8 cellular contexts compared by ENCODE assay signal in the genomic region with DNA sequence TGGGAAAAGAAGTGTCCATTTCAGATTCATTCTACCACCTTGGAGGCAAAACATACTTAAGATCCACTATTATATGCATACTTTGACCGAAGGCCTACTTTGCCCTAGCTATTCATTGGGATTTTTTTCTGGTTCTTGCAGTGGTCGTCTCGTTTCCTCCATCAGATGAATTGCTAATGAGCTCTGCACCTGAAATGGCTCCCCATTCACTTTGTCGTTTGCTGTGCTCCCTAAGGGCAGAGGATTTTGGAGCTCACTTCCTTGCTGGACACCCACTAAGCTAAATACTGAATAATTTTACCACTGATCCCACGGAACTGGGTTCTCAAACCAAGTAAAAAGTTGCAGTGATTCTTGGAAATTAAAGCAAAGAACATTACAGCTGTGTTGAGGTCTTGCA. TPM values are rescaled to one million over a fixed set of nuclear protein-coding genes. Genes with fewer than 3 reads are reported as not detected.
DNase-seq lines count a peak whose midpoint lies in the region; ATAC-seq and TF ChIP-seq lines count a peak whose summit lies in the region.

No MANE protein-coding gene starts in this region.

- no TSS peak for BruUV-seq in A673 (replicated peaks; lab: Mats Ljungman, UMichigan)

- intact Hi-C loops in A673 (cut with micrococcal nuclease; ENCODE audit: unreplicated experiment) = no loop called here
- intact Hi-C loops in breast epithelium (cut with DNase I; ENCODE audit: low total_unique reads) = no loop called here

- H3K27me3 ChIP-seq in A673 (replicated peaks; ENCODE audit: insufficient read depth, low read depth, low read length, poor library complexity) (no peaks in the 10 kb centered on the region), HUES48 (ENCODE audit: control insufficient read depth, insufficient read depth, low read length) (no peaks in the 10 kb centered on the region), breast epithelium (no peaks in the 10 kb centered on the region), mucosa of rectum (ENCODE audit: control insufficient read depth in 2 of 2, insufficient read depth in 2 of 2, low read length in 2 of 2) (no peaks in the 10 kb centered on the region)

- H3K9ac ChIP-seq in HUES48 (ENCODE audit: low read depth, low read length) (no peak overlapping the region), mucosa of rectum (ENCODE audit: low read depth in 1 of 2, low read length in 2 of 2) (peak overlapping the region; percentile 94 to 96)

- ATAC-seq in GM18861 (IDR thresholded peaks at IDR 0.05; ENCODE audit: unreplicated experiment) = no peak

- CTCF ChIA-PET in A673 (lab: Charles Lee) = interaction anchor here (0.6 kb wide), 1 partner anchor 25 kb away, joined by 3 read pairs; no protein-coding TSS in a partner anchor

- POLR2A ChIA-PET in A673 (lab: Charles Lee; ENCODE audit: low non-redundant PET) = interaction anchor here (0.7 kb wide), 2 partner anchors 43 to 349 kb away, joined by 3 read pairs; no protein-coding TSS in a partner anchor

- H3K36me3 ChIP-seq in A673 (ENCODE audit: insufficient read depth, low read length, poor library complexity, severe bottlenecking) (no peaks in the 10 kb centered on the region), HUES48 (ENCODE audit: control insufficient read depth, insufficient read depth, low read length) (peaks cover 6% of the 10 kb centered on the region; the same call in 1 of the 2 replicates), breast epithelium (no peaks in the 10 kb centered on the region), mucosa of rectum (ENCODE audit: control insufficient read depth in 2 of 2, insufficient read depth in 2 of 2, low read length in 2 of 2) (no peaks in the 10 kb centered on the region)

- no peak for TF ChIP-seq POLR2A in breast epithelium (IDR thresholded peaks at IDR 0.05)

- TF ChIP-seq CTCF in A673 (conservative IDR thresholded peaks at IDR 0.05; ENCODE audit: low read depth, low read length) = no peak
- TF ChIP-seq CTCF in breast epithelium (IDR thresholded peaks at IDR 0.05) = no peak

- H3K9me3 ChIP-seq in A673 (ENCODE audit: low read depth, low read length, poor library complexity, severe bottlenecking) (peaks cover 7% of the 10 kb centered on the region), HUES48 (ENCODE audit: control insufficient read depth, insufficient read depth, low read length) (no peaks in the 10 kb centered on the region), breast epithelium (no peaks in the 10 kb centered on the region), mucosa of rectum (ENCODE audit: control insufficient read depth in 2 of 2, low read length in 2 of 2) (no peaks in the 10 kb centered on the region)

- H3K27ac ChIP-seq in A673 (ENCODE audit: low read depth, low read length, poor library complexity, severe bottlenecking) (peak overlapping the region; percentile 89), HUES48 (ENCODE audit: low read depth, low read length) (peak overlapping the region; percentile 90), breast epithelium (peak overlapping the region; percentile 98 to 99), mucosa of rectum (ENCODE audit: low read depth in 2 of 2, low read length in 2 of 2) (peak overlapping the region; percentile 96 to 97)

- H3K4me3 ChIP-seq in A673 (ENCODE audit: low read depth, low read length, poor library complexity, severe bottlenecking) (peak overlapping the region; percentile 73), HUES48 (ENCODE audit: low read depth, low read length) (peak overlapping the region; percentile 90), breast epithelium (peak overlapping the region; percentile 86 to 94 (median 93)), mucosa of rectum (ENCODE audit: low read length in 2 of 2) (peak overlapping the region; percentile 76 to 83)

- H3K4me1 ChIP-seq in A673 (ENCODE audit: insufficient read depth, low read length, poor library complexity, severe bottlenecking) (peaks cover 14% of the 10 kb centered on the region), HUES48 (ENCODE audit: control insufficient read depth, insufficient read depth, low read length) (peaks cover 20% of the 10 kb centered on the region), breast epithelium (peaks cover 0 to 6% of the 10 kb centered on the region in 2 donors), mucosa of rectum (ENCODE audit: control insufficient read depth in 2 of 2, insufficient read depth in 2 of 2, low read length in 2 of 2) (peaks cover 10 to 16% of the 10 kb centered on the region in 2 donors)

- DNase-seq in A673 (ENCODE audit: low spot score) (no peak), breast epithelium (ENCODE audit: low spot score in 2 of 2) (no peak), NCI-H1694 treated with DMSO at 0.1 percent for 48 hours (lab: John Stamatoyannopoulos, UW) (no peak), AG08395 (ENCODE audit: low spot score) (no peak), HuH-7 (ENCODE audit: low spot score) (no peak)

RNA-seq across cellular contexts. Expression of a gene that starts 1.9 kb away (rescaled TPM):
- total RNA-seq in A673 (2021) (62.1 and 65.1 TPM in 2 replicates), breast epithelium (10 to 100 TPM; 61.3 to 85.0 (median 66.5) TPM)

RNA-seq across cellular contexts. Expression of a gene that starts 16.3 kb away (rescaled TPM):
- total RNA-seq in A673 (2021) (39.7 and 39.8 TPM in 2 replicates), breast epithelium (10 to 100 TPM; 16.6 to 31.0 (median 23.3) TPM)

RNA-seq across cellular contexts. Expression of a gene that starts 22.8 kb away (rescaled TPM):
- 22.3 and 25.6 TPM in 2 replicates for total RNA-seq in A673 (2021)
- under 1 TPM in 1 of 3 donors, not detected in 2; 0.64 TPM for total RNA-seq in breast epithelium

Comparison
In these comparisons a context has a peak if more than half of its experiments do, and no peak if none do; other contexts are left out.
1. RNA of a gene that starts 22.8 kb away (total RNA-seq): 22.3 to 25.6 TPM in A673; 0.64 TPM in breast epithelium; every median in the first group is over 10 times any median in the second.
2. Peak in every context shown above with its lines, with median percentiles within 50 percentile points of each other: H3K27ac ChIP-seq and H3K4me3 ChIP-seq.